ENCODE assay signal across 8 cellular contexts in genomic region chr14:54509546-54510501, GRCh38. TPM values are rescaled to one million over a fixed set of nuclear protein-coding genes. Genes with fewer than 3 reads are reported as not detected.
DNase-seq lines count a peak whose midpoint lies in the region; TF ChIP-seq lines count a peak whose summit lies in the region.

Gene CGRRF1, plus strand, starts transcription at chr14:54509906. Its CDS starts 54 bp downstream, at chr14:54509960.

- H3K9me3 ChIP-seq in HAP-1 (no peaks in the 10 kb centered on the region), MG63 (no peaks in the 10 kb centered on the region), neural cell (ENCODE audit: low read length) (no peaks in the 10 kb centered on the region), stomach (no peaks in the 10 kb centered on the region)

- intact Hi-C loops in stomach (cut with DNase I; ENCODE audit: low total_unique reads) = no loop called here

- H3K4me1 ChIP-seq in HAP-1 = peaks cover 6% of the 10 kb centered on the region; the same call in 1 of the 2 replicates
- H3K4me1 ChIP-seq in stomach = peaks cover 12 to 39% (median 26%) of the 10 kb centered on the region in 4 donors

- peak within 1 kb of the TSS; percentile 85 for H2AFZ ChIP-seq in neural cell (ENCODE audit: low read depth, low read length)

- H3K27me3 ChIP-seq in HAP-1 (ENCODE audit: low read depth) (no peaks in the 10 kb centered on the region), MG63 (no peaks in the 10 kb centered on the region), neural cell (ENCODE audit: insufficient read depth, low read depth, low read length) (no peaks in the 10 kb centered on the region), stomach (no peaks in the 10 kb centered on the region)

- TF ChIP-seq CTCF in fibroblast of the aortic adventitia (IDR thresholded peaks at IDR 0.05; ENCODE audit: insufficient read depth, low read length) (peak; percentile 44), neural cell (IDR thresholded peaks at IDR 0.05; ENCODE audit: poor library complexity, severe bottlenecking) (peak; percentile 76), stomach (IDR thresholded peaks at IDR 0.05) (peak in 5 of 7 experiments; percentile 8 to 91 (median 78))

- 0% methylated on average over 19 to 66 of the region's 66 CpGs for WGBS in stomach, 5 donors

- H3K79me2 ChIP-seq in neural cell (replicated peaks; ENCODE audit: insufficient read depth, low read length) = peaks cover 26% of the 10 kb centered on the region

- H3K4me2 ChIP-seq in neural cell (ENCODE audit: low read length) = peak within 1 kb of the TSS; percentile 67

- H3K9me2 ChIP-seq in neural cell (ENCODE audit: insufficient read depth, low read length) = no peaks in the 10 kb centered on the region

- DNase-seq in GDM1 (lab: John Stamatoyannopoulos, UW) (peak; percentile 97), HAP-1 (ENCODE audit: low spot score in 2 of 2) (peak; percentile 96 to 99), MG63 (peak; percentile 96), SHP77 treated with DMSO at 0.1 percent for 48 hours (lab: John Stamatoyannopoulos, UW) (peak; percentile 97), fibroblast of the aortic adventitia (ENCODE audit: low read depth) (peak; percentile 98), stomach (peak; percentile 98)
- peak; percentile 99 for DNase-seq in activated effector memory CD4-positive, alpha-beta T cell treated with anti-CD3 and anti-CD28 coated beads, Interleukin-2, amount 50 U/mL, for 16 hours

- H3K4me3 ChIP-seq in HAP-1 (peak within 1 kb of the TSS; percentile 95), MG63 (peak within 1 kb of the TSS; percentile 92), fibroblast of the aortic adventitia (ENCODE audit: low read depth, low read length) (peak within 1 kb of the TSS; percentile 98), neural cell (ENCODE audit: low read length) (peak within 1 kb of the TSS; percentile 97), stomach (peak within 1 kb of the TSS; percentile 81 to 96 (median 92))

- in situ Hi-C loops in HAP-1 (cut with MboI; ENCODE audit: low sequenced_read_pairs) = no loop called here

- H4K20me1 ChIP-seq in neural cell (ENCODE audit: insufficient read depth) = no peaks in the 10 kb centered on the region

- no peak for TF ChIP-seq RAD21 in neural cell (conservative IDR thresholded peaks at IDR 0.05)

- no peaks in the 10 kb centered on the region for H3F3A ChIP-seq in neural cell (ENCODE audit: insufficient read depth, low read length, poor library complexity, severe bottlenecking)

- TF ChIP-seq POLR2A in stomach (IDR thresholded peaks at IDR 0.05) = peak in 1 of 4 donors; percentile 13

- H3K36me3 ChIP-seq in HAP-1 (replicated peaks) (0 out of 2 replicates have a peak, but pooled peaks cover 5% of the 10 kb centered on the region), MG63 (no peaks in the 10 kb centered on the region), neural cell (ENCODE audit: insufficient read depth, low read length) (no peaks in the 10 kb centered on the region), stomach (no peaks in the 10 kb centered on the region)

- TF ChIP-seq EP300 in neural cell (conservative IDR thresholded peaks at IDR 0.05; ENCODE audit: poor library complexity, severe bottlenecking) (peak; percentile 7), stomach (IDR thresholded peaks at IDR 0.05) (no peak)

- peak within 1 kb of the TSS; percentile 55 for H3K27ac ChIP-seq in neural cell (ENCODE audit: low read length)
- H3K27ac ChIP-seq in stomach = peak within 1 kb of the TSS; percentile 75 to 91 (median 80)

- H3K9ac ChIP-seq in neural cell (ENCODE audit: low read length) = peak within 1 kb of the TSS; percentile 74

TF ChIP-seq in neural cell, 6 proteins besides CTCF, POLR2A, EP300 and RAD21:
- peak; percentile 4 for TF ChIP-seq POLR2AphosphoS5 (IDR thresholded peaks at IDR 0.05)
- no peak for TF ChIP-seq EZH2 (IDR thresholded peaks at IDR 0.05; ENCODE audit: borderline replicate concordance, insufficient read depth, low read length, poor library complexity, severe bottlenecking)
- peak; percentile 47 for TF ChIP-seq SMC3 (conservative IDR thresholded peaks at IDR 0.05; ENCODE audit: poor library complexity)
- TF ChIP-seq MXI1 (conservative IDR thresholded peaks at IDR 0.05; ENCODE audit: poor library complexity, severe bottlenecking) = peak; percentile 44
- TF ChIP-seq, protein P1, sequence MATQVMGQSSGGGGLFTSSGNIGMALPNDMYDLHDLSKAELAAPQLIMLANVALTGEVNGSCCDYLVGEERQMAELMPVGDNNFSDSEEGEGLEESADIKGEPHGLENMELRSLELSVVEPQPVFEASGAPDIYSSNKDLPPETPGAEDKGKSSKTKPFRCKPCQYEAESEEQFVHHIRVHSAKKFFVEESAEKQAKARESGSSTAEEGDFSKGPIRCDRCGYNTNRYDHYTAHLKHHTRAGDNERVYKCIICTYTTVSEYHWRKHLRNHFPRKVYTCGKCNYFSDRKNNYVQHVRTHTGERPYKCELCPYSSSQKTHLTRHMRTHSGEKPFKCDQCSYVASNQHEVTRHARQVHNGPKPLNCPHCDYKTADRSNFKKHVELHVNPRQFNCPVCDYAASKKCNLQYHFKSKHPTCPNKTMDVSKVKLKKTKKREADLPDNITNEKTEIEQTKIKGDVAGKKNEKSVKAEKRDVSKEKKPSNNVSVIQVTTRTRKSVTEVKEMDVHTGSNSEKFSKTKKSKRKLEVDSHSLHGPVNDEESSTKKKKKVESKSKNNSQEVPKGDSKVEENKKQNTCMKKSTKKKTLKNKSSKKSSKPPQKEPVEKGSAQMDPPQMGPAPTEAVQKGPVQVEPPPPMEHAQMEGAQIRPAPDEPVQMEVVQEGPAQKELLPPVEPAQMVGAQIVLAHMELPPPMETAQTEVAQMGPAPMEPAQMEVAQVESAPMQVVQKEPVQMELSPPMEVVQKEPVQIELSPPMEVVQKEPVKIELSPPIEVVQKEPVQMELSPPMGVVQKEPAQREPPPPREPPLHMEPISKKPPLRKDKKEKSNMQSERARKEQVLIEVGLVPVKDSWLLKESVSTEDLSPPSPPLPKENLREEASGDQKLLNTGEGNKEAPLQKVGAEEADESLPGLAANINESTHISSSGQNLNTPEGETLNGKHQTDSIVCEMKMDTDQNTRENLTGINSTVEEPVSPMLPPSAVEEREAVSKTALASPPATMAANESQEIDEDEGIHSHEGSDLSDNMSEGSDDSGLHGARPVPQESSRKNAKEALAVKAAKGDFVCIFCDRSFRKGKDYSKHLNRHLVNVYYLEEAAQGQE (IDR thresholded peaks at IDR 0.05; ENCODE audit: borderline replicate concordance) = peak; percentile 38
- TF ChIP-seq TAF1 (IDR thresholded peaks at IDR 0.05; ENCODE audit: low read depth) = no peak

RNA-seq across cellular contexts. Expression of gene CGRRF1, which starts in this region (rescaled TPM):
- total RNA-seq in MG63 (2014; rRNA removed; shearing (Covaris generic); ENCODE audit: low replicate concordance) = 5.9 and 6.0 TPM in 2 replicates
- total RNA-seq in fibroblast of the aortic adventitia (ENCODE audit: low replicate concordance) (7.0 and 19.7 TPM in 2 replicates), stomach (10 to 100 TPM in 4 of 5 donors, 1 to 10 TPM in 1; 8.0 to 30.9 (median 19.1) TPM)
- polyA plus RNA-seq in neural cell (30.0 and 31.0 TPM in 2 replicates), stomach (10 to 100 TPM; 11.0 to 13.6 (median 11.0) TPM)
- polyA minus RNA-seq in neural cell = 13.4 and 19.0 TPM in 2 replicates

Comparison
In these comparisons a context has a peak if more than half of its experiments do, and no peak if none do; other contexts are left out.
1. Peak in every context shown above with its lines: DNase-seq, H3K4me3 ChIP-seq and H3K27ac ChIP-seq.